ENCODE assay signal across 16 cellular contexts in the genomic region with DNA sequence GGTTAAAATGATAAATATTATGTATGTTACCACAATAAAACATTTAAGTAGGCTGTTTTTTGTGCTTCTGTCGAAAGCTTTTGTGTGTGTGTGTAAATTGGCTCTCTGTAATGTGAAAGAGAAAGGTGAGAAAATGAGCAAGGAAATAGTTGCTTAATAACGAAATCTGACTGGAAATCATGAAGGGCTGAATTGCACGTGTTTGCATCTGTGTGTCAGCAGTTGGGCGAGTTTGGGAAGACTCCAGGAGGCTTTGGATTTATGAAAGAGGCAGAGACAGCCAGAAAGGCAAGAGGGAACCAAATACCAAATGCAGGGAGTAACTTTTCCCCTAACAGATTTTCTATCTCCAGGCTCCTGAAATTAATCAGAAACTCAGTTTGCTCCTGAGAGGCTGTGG. TPM values are rescaled to one million over a fixed set of nuclear protein-coding genes. Genes with fewer than 3 reads are reported as not detected.
DNase-seq lines count a peak whose midpoint lies in the region; ATAC-seq and TF ChIP-seq lines count a peak whose summit lies in the region.
"Had no signal": no experiment of that assay in that cellular context is flagged by ENCODE, and none has a peak within 500 bp of the region (broad histone marks: within the 10 kb centered on the region; RNA-seq: fewer than 3 reads in every experiment).

No MANE protein-coding gene starts in this region.

- peak overlapping the region in 1 of 4 donors; percentile 28 for H3K27ac ChIP-seq in body of pancreas
- no peak overlapping the region for H3K27ac ChIP-seq in mesenchymal stem cell (ENCODE audit: low read length, poor library complexity, severe bottlenecking)
- peak overlapping the region in 3 of 4 donors; percentile 41 to 70 (median 44) for H3K27ac ChIP-seq in transverse colon
- H3K27ac ChIP-seq in testis: no peak overlapping the region
- H3K27ac ChIP-seq: spleen had no signal

- intact Hi-C loops in body of pancreas (cut with DNase I): no loop called here
- intact Hi-C loops in transverse colon (cut with DNase I; ENCODE audit: low total_unique reads): no loop called here
- intact Hi-C loops in testis (cut with DNase I; ENCODE audit: low total_unique reads): no loop called here

- H2BK5ac ChIP-seq in mesenchymal stem cell (ENCODE audit: low read depth, low read length, poor library complexity, severe bottlenecking): no peak overlapping the region

- H3K27me3 ChIP-seq in body of pancreas (no peaks in the 10 kb centered on the region), mesenchymal stem cell (ENCODE audit: control insufficient read depth in 1 of 2, insufficient read depth in 1 of 2, low read length in 2 of 2) (peaks cover 0 to 11% of the 10 kb centered on the region in 2 experiments), transverse colon (no peaks in the 10 kb centered on the region), testis (no peaks in the 10 kb centered on the region)

- TF ChIP-seq EP300 in transverse colon (IDR thresholded peaks at IDR 0.05; ENCODE audit: low read depth): no peak

- H2BK15ac ChIP-seq in mesenchymal stem cell (ENCODE audit: low read depth, poor library complexity, severe bottlenecking): no peak overlapping the region

- no peak overlapping the region for H2AFZ ChIP-seq in mesenchymal stem cell (ENCODE audit: low read depth, low read length)

- ATAC-seq in body of pancreas (peak; percentile 40), HG03097 (IDR thresholded peaks at IDR 0.05; ENCODE audit: low FRiP score, unreplicated experiment) (no peak)

- no peaks in the 10 kb centered on the region for H3K79me1 ChIP-seq in mesenchymal stem cell (replicated peaks; ENCODE audit: low read length, poor library complexity, severe bottlenecking)

- TF ChIP-seq POLR2A in body of pancreas (IDR thresholded peaks at IDR 0.05) (no peak), transverse colon (IDR thresholded peaks at IDR 0.05) (no peak), testis (IDR thresholded peaks at IDR 0.05) (no peak)

- H3K4me1 ChIP-seq in body of pancreas (no peaks in the 10 kb centered on the region), mesenchymal stem cell (ENCODE audit: control insufficient read depth, insufficient read depth, low read depth, low read length) (peaks cover 12% of the 10 kb centered on the region), transverse colon (peaks cover 0 to 13% (median 8%) of the 10 kb centered on the region in 4 donors), testis (peaks cover 4% of the 10 kb centered on the region)

- H3K4ac ChIP-seq in mesenchymal stem cell (ENCODE audit: low read depth in 1 of 2, low read length in 2 of 2): no peak overlapping the region

- in situ Hi-C loops in transverse colon (cut with MboI; ENCODE audit: low pct_ligation_motif_present in 1 of 4, low pct_unique_long_range_greater_than_20kb in 1 of 4, low sequenced_read_pairs in 3 of 4): loop anchor here in 1 of 4 donors (25.0 kb wide), 1 partner anchor 230 kb away; a partner anchor contains a TSS

- DNase-seq in NOMO-1 (lab: John Stamatoyannopoulos, UW; ENCODE audit: unreplicated experiment in 2 of 2): peak; percentile 7 to 30
- DNase-seq in NOMO-1 treated with dmso at 0.1 percent for 144 hours (lab: John Stamatoyannopoulos, UW; ENCODE audit: unreplicated experiment): no peak
- peak in 3 of 4 donors; percentile 26 to 63 (median 41) for DNase-seq in body of pancreas
- DNase-seq in mesenchymal stem cell: no peak
- peak; percentile 47 for DNase-seq in transverse colon
- no peak for DNase-seq in testis
- DNase-seq in NCI-H2227 (lab: John Stamatoyannopoulos, UW; ENCODE audit: unreplicated experiment): no peak
- DNase-seq: activated CD8-positive, alpha-beta memory T cell treated with anti-CD3 and anti-CD28 coated beads, Interleukin-2, amount 50 U/mL, for 4 hours; activated naive CD4-positive, alpha-beta T cell treated with anti-CD3 and anti-CD28 coated beads, Interleukin-2, amount 10 ng/mL, durations not matched to agents 7 days and 5 days; CD8-positive, alpha-beta memory T cell; effector memory CD4-positive, alpha-beta T cell; midbrain; NCI-H187 treated with DMSO at 0.1 percent for 48 hours; spleen; stimulated activated naive CD4-positive, alpha-beta T cell had no signal

- no peak overlapping the region for H3K4me3 ChIP-seq in body of pancreas
- H3K4me3 ChIP-seq in mesenchymal stem cell (ENCODE audit: insufficient read depth in 1 of 2, low read depth in 1 of 2, low read length in 2 of 2): no peak overlapping the region
- no peak overlapping the region for H3K4me3 ChIP-seq in transverse colon
- H3K4me3 ChIP-seq in testis: no peak overlapping the region
- H3K4me3 ChIP-seq: spleen had no signal

- peak overlapping the region; percentile 67 for H3K9ac ChIP-seq in mesenchymal stem cell (ENCODE audit: low read length)

- H4K91ac ChIP-seq in mesenchymal stem cell (ENCODE audit: low read length): no peak overlapping the region

- H3K14ac ChIP-seq in mesenchymal stem cell (ENCODE audit: low read length in 2 of 2): no peak overlapping the region

- H3K9me3 ChIP-seq in body of pancreas (no peaks in the 10 kb centered on the region), mesenchymal stem cell (ENCODE audit: control insufficient read depth, low read length) (no peaks in the 10 kb centered on the region), transverse colon (no peaks in the 10 kb centered on the region), testis (no peaks in the 10 kb centered on the region)
- H3K9me3 ChIP-seq: spleen had no signal

- H4K8ac ChIP-seq in mesenchymal stem cell (ENCODE audit: low read length): no peak overlapping the region

- H3K18ac ChIP-seq in mesenchymal stem cell (ENCODE audit: low read depth in 1 of 2, low read length in 2 of 2): no peak overlapping the region

- H2AK5ac ChIP-seq in mesenchymal stem cell (ENCODE audit: low read length, severe bottlenecking): peak overlapping the region; percentile 33

- no peaks in the 10 kb centered on the region for H3K36me3 ChIP-seq in body of pancreas (replicated peaks in 1 of 2; ENCODE audit: insufficient read depth in 1 of 2, low read depth in 2 of 2)
- no peaks in the 10 kb centered on the region for H3K36me3 ChIP-seq in mesenchymal stem cell (ENCODE audit: control insufficient read depth in 1 of 2, insufficient read depth in 2 of 2, low read depth in 1 of 2, low read length in 2 of 2)
- H3K36me3 ChIP-seq in transverse colon: no peaks in the 10 kb centered on the region
- no peaks in the 10 kb centered on the region for H3K36me3 ChIP-seq in testis (ENCODE audit: low read depth, missing control alignments)
- H3K36me3 ChIP-seq: spleen had no signal

- no peak overlapping the region for H2BK120ac ChIP-seq in mesenchymal stem cell (ENCODE audit: low read depth, low read length)

- no peak for TF ChIP-seq CTCF in body of pancreas (IDR thresholded peaks at IDR 0.05)
- TF ChIP-seq CTCF in transverse colon (IDR thresholded peaks at IDR 0.05): no peak
- no peak for TF ChIP-seq CTCF in testis (IDR thresholded peaks at IDR 0.05)

- no peak overlapping the region for H2BK12ac ChIP-seq in mesenchymal stem cell (ENCODE audit: low read length in 2 of 2)

- H3K23ac ChIP-seq in mesenchymal stem cell (ENCODE audit: low read length in 2 of 2): no peak overlapping the region

- 46 to 62% methylated on average over 4 of the region's 4 CpGs for WGBS in body of pancreas, 2 donors
- 78% methylated on average over 4 of the region's 4 CpGs for WGBS in mesenchymal stem cell
- 52 to 56% methylated on average over 4 of the region's 4 CpGs for WGBS in transverse colon (ENCODE audit: low coverage in 1 of 2), 2 donors
- 36 to 52% methylated on average over 4 of the region's 4 CpGs for WGBS in testis, 2 donors

- no peak overlapping the region for H3K4me2 ChIP-seq in mesenchymal stem cell (ENCODE audit: low read length, poor library complexity, severe bottlenecking)

RNA-seq across cellular contexts. Expression of a gene that starts 47.2 kb away (rescaled TPM):
- 10 to 100 TPM; 34.5 to 40.2 TPM for total RNA-seq in body of pancreas
- polyA plus RNA-seq in mesenchymal stem cell (2013, experiment 1 of 2): 14.9 TPM
- polyA plus RNA-seq in mesenchymal stem cell (2013, experiment 2 of 2): 14.3 TPM
- 100 to 1,000 TPM in 2 of 4 donors, 10 to 100 TPM in 2; 58.1 to 273 (median 94.7) TPM for total RNA-seq in transverse colon
- total RNA-seq in testis: 10 to 100 TPM; 20.1 to 20.6 TPM
- polyA plus RNA-seq in testis (ENCODE audit: insufficient read depth, low read depth, low replicate concordance): 21.6 TPM

Comparison
In these comparisons a context has a peak if more than half of its experiments do, and no peak if none do; other contexts are left out.
1. DNase-seq: peak in NOMO-1 (2 of 2), body of pancreas (3 of 4) and transverse colon (single experiment); none in NOMO-1 treated with dmso at 0.1 percent for 144 hours (single experiment), mesenchymal stem cell (single experiment), testis (single experiment) and NCI-H2227 (single experiment).
2. H3K27ac ChIP-seq: peak in transverse colon (3 of 4); none in mesenchymal stem cell (single experiment) and testis (0 of 2).